34 cellular contexts compared by ENCODE assay signal in the genomic region with DNA sequence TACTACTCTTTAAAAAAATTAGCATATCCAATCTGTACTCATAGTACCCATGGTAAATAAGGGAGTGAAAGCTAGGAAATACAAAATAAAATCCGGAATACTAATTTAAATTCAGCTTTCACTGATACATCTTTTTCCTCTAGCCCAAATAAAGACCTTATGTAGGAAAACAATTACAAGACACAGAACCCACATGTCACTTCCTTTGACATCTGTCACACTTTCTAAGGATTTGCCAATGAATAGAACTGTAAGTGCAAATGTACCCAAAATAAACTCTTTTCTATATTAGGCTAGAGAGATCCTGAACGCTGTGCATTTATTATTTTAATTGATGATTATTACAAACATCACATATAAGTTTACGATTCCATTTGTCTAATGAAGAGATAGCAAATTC.
"Had no signal": no experiment of that assay in that cellular context is flagged by ENCODE, and none has a peak within 500 bp of the region (broad histone marks: within the 10 kb centered on the region; RNA-seq: fewer than 3 reads in every experiment).

No MANE protein-coding gene starts in this region.

- H3K27ac ChIP-seq: KMS-11 had no signal

- H3K27me3 ChIP-seq: MG63 had no signal

- DNase-seq: Karpas-422, Kasumi-1, KG1, MG63, MM.1S, MV-4-11, NCI-H1048, NCI-H1092, NCI-H1092 treated with DMSO at 0.1 percent for 48 hours, NCI-H1105, NCI-H1105 treated with DMSO at 0.1 percent for 48 hours, NCI-H1417 treated with DMSO at 0.1 percent for 48 hours, NCI-H1436, NCI-H1436 treated with DMSO at 0.1 percent for 48 hours, NCI-H146, NCI-H1694, NCI-H1694 treated with DMSO at 0.1 percent for 48 hours, NCI-H187, NCI-H187 treated with DMSO at 0.1 percent for 48 hours, NCI-H1930, NCI-H2029, NCI-H2029 treated with DMSO at 0.1 percent for 48 hours, NCI-H2081, NCI-H2081 treated with DMSO at 0.1 percent for 48 hours, NCI-H2107, NCI-H2171, NCI-H2171 treated with DMSO at 0.1 percent for 48 hours, NCI-H2227 treated with DMSO at 0.1 percent for 48 hours, NCI-H226, NCI-H345, NCI-H446, NCI-H446 treated with DMSO at 0.1 percent for 48 hours, NCI-H510A had no signal

- H3K36me3 ChIP-seq: MG63 had no signal

- H3K4me3 ChIP-seq: MG63 had no signal

- H3K9me3 ChIP-seq: MG63 had no signal

- H3K9ac ChIP-seq: KMS-11 had no signal

- H3K4me2 ChIP-seq: KMS-11 had no signal
